In the genomic region with DNA sequence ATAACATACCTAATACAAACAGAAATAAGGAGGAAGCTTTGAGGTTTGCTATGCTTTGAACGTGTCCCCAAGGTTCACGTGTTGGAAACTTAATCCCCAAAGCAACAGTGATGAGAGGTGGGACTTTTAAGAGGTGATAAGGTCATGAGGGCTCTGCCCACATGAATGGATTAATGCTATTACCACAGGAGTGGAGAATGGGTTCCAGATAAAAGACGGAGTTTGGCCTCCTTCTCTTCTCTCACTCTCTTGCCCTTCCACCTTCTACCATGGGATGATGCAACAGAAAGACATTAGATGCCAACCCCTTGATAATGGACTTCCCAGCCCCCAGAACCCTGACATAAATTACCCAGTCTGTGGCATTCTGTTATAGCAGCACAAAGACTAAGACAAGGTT, we compare ENCODE assay signal across 15 cellular contexts. TPM values are rescaled to one million over a fixed set of nuclear protein-coding genes. Genes with fewer than 3 reads are reported as not detected.
DNase-seq lines count a peak whose midpoint lies in the region; ATAC-seq and TF ChIP-seq lines count a peak whose summit lies in the region.
"Had no signal": no experiment of that assay in that cellular context is flagged by ENCODE, and none has a peak within 500 bp of the region (broad histone marks: within the 10 kb centered on the region; RNA-seq: fewer than 3 reads in every experiment).

No MANE protein-coding gene starts in this region.

- no peaks in the 10 kb centered on the region for H3K36me3 ChIP-seq in effector memory CD4-positive, alpha-beta T cell (ENCODE audit: control insufficient read depth, insufficient read depth, low read length)
- peaks cover 31% of the 10 kb centered on the region for H3K36me3 ChIP-seq in skeletal muscle satellite cell (ENCODE audit: insufficient read depth, low read length)
- no peaks in the 10 kb centered on the region for H3K36me3 ChIP-seq in gastrocnemius medialis
- H3K36me3 ChIP-seq: suprapubic skin had no signal

- H3K4me1 Mint-ChIP-seq in activated CD4-positive, alpha-beta T cell treated with anti-CD3 and anti-CD28 coated beads for 36 hours: peaks cover 74% of the 10 kb centered on the region

- H3K36me3 Mint-ChIP-seq in activated CD4-positive, alpha-beta T cell treated with anti-CD3 and anti-CD28 coated beads for 36 hours (ENCODE audit: low read depth): no peaks in the 10 kb centered on the region

- ATAC-seq in activated CD4-positive, alpha-beta T cell treated with anti-CD3 and anti-CD28 coated beads for 36 hours: peak; percentile 53
- no peak for ATAC-seq in GM18517 (IDR thresholded peaks at IDR 0.05; ENCODE audit: unreplicated experiment)
- no peak for ATAC-seq in GM19452 (IDR thresholded peaks at IDR 0.05; ENCODE audit: unreplicated experiment)
- no peak for ATAC-seq in gastrocnemius medialis
- ATAC-seq: SK-N-SH treated with all-trans-retinoic acid at 6 μM for 48 hours had no signal

- intact Hi-C loops in activated CD4-positive, alpha-beta T cell treated with anti-CD3 and anti-CD28 coated beads for 36 hours (cut with DNase I, micrococcal nuclease): no loop called here
- intact Hi-C loops in gastrocnemius medialis (cut with DNase I; ENCODE audit: low total_unique reads): no loop called here

- peak overlapping the region; percentile 12 for H3K4me3 Mint-ChIP-seq in activated CD4-positive, alpha-beta T cell treated with anti-CD3 and anti-CD28 coated beads for 36 hours

- no peaks in the 10 kb centered on the region for H3K9me3 ChIP-seq in effector memory CD4-positive, alpha-beta T cell (ENCODE audit: control insufficient read depth, low read length)
- no peaks in the 10 kb centered on the region for H3K9me3 ChIP-seq in skeletal muscle satellite cell (replicated peaks; ENCODE audit: low read length)
- H3K9me3 ChIP-seq in gastrocnemius medialis: no peaks in the 10 kb centered on the region
- H3K9me3 ChIP-seq: suprapubic skin had no signal

- CTCF ChIA-PET in activated CD4-positive, alpha-beta T cell treated with anti-CD3 and anti-CD28 coated beads for 36 hours (lab: Charles Lee): no interaction called here

- no peak for TF ChIP-seq CTCF in gastrocnemius medialis (IDR thresholded peaks at IDR 0.05 in 4 of 5, conservative IDR thresholded peaks at IDR 0.05 in 1 of 5)

- H3K4me2 ChIP-seq in skeletal muscle satellite cell (ENCODE audit: low read length): peak overlapping the region; percentile 59

- in situ Hi-C loops in gastrocnemius medialis (cut with MboI; ENCODE audit: low sequenced_read_pairs in 4 of 4): no loop called here

- peak overlapping the region; percentile 20 for H3K27ac ChIP-seq in effector memory CD4-positive, alpha-beta T cell (ENCODE audit: insufficient read depth, low read length, poor library complexity, severe bottlenecking)
- peak overlapping the region in 2 of 4 donors; percentile 12 to 19 for H3K27ac ChIP-seq in gastrocnemius medialis
- H3K27ac ChIP-seq: suprapubic skin had no signal

- no peaks in the 10 kb centered on the region for H3K27me3 Mint-ChIP-seq in activated CD4-positive, alpha-beta T cell treated with anti-CD3 and anti-CD28 coated beads for 36 hours

- no peaks in the 10 kb centered on the region for H3K27me3 ChIP-seq in effector memory CD4-positive, alpha-beta T cell (replicated peaks; ENCODE audit: control insufficient read depth, insufficient read depth, low read length, poor library complexity, severe bottlenecking)
- H3K27me3 ChIP-seq in skeletal muscle satellite cell (ENCODE audit: control insufficient read depth, insufficient read depth, low read length) (no peaks in the 10 kb centered on the region), gastrocnemius medialis (no peaks in the 10 kb centered on the region)
- H3K27me3 ChIP-seq: suprapubic skin had no signal

- no peak for DNase-seq in activated CD4-positive, alpha-beta T cell treated with anti-CD3 and anti-CD28 coated beads for 36 hours
- DNase-seq in activated CD4-positive, alpha-beta T cell treated with anti-CD3 and anti-CD28 coated beads for 4 hours: no peak
- DNase-seq in OCI-M1 (lab: John Stamatoyannopoulos, UW) (peak; percentile 97), gastrocnemius medialis (no peak)
- DNase-seq in effector memory CD4-positive, alpha-beta T cell: no peak
- DNase-seq: activated CD4-positive, alpha-beta T cell treated with anti-CD3 and anti-CD28 coated beads, Interleukin-2, amount 50 U/mL, for 48 hours; amniotic stem cell; DMS79 treated with DMSO at 0.1 percent for 48 hours; hippocampal formation; NCI-H526 treated with DMSO at 0.1 percent for 48 hours had no signal

- H3K4me1 ChIP-seq in effector memory CD4-positive, alpha-beta T cell (ENCODE audit: control insufficient read depth, insufficient read depth, low read length, poor library complexity, severe bottlenecking): peaks cover 73% of the 10 kb centered on the region
- H3K4me1 ChIP-seq in skeletal muscle satellite cell (ENCODE audit: control insufficient read depth, insufficient read depth, low read length): peaks cover 80% of the 10 kb centered on the region
- peaks cover 68 to 70% of the 10 kb centered on the region in 2 donors for H3K4me1 ChIP-seq in gastrocnemius medialis

- H3K27ac Mint-ChIP-seq in activated CD4-positive, alpha-beta T cell treated with anti-CD3 and anti-CD28 coated beads for 36 hours: peak overlapping the region; percentile 66

- POLR2A ChIA-PET in activated CD4-positive, alpha-beta T cell treated with anti-CD3 and anti-CD28 coated beads for 36 hours (lab: Charles Lee): no interaction called here

- H3K9me3 Mint-ChIP-seq in activated CD4-positive, alpha-beta T cell treated with anti-CD3 and anti-CD28 coated beads for 36 hours (ENCODE audit: low read depth): no peaks in the 10 kb centered on the region

- no peak overlapping the region for H3K9ac ChIP-seq in skeletal muscle satellite cell (ENCODE audit: low read depth, low read length)

- TF ChIP-seq POLR2A in gastrocnemius medialis (IDR thresholded peaks at IDR 0.05): no peak

- no peak overlapping the region for H3K4me3 ChIP-seq in effector memory CD4-positive, alpha-beta T cell (ENCODE audit: insufficient read depth, low read depth, low read length, poor library complexity, severe bottlenecking)
- no peak overlapping the region for H3K4me3 ChIP-seq in skeletal muscle satellite cell (ENCODE audit: low read length)
- H3K4me3 ChIP-seq in gastrocnemius medialis: no peak overlapping the region
- H3K4me3 ChIP-seq: suprapubic skin had no signal

RNA-seq across cellular contexts. Expression of a gene that starts 9.6 kb away (rescaled TPM):
- total RNA-seq in activated CD4-positive, alpha-beta T cell treated with anti-CD3 and anti-CD28 coated beads for 36 hours: 10 to 100 TPM; 57.6 to 68.9 TPM
- total RNA-seq in skeletal muscle satellite cell (2012; rRNA removed): 1,153 and 1,263 TPM in 2 replicates
- 100 to 1,000 TPM; 242 to 379 (median 368) TPM for total RNA-seq in gastrocnemius medialis
